Comparison of ENCODE assay signal across 1 cellular context in genomic region chr12:63898764-63899337, GRCh38.
TF ChIP-seq lines count a peak whose summit lies in the region.

No MANE protein-coding gene starts in this region.

TF ChIP-seq in A549, 52 proteins besides CTCF, POLR2A, EP300 and RAD21 (continued from another document):
- TF ChIP-seq ZNF302 (CRISPR knock-in tag; IDR thresholded peaks at IDR 0.05): no peak
